Comparison of ENCODE assay signal across 14 cellular contexts in genomic region chr2:234674781-234675201, GRCh38.
DNase-seq lines count a peak whose midpoint lies in the region; TF ChIP-seq lines count a peak whose summit lies in the region.
"Had no signal": no experiment of that assay in that cellular context is flagged by ENCODE, and none has a peak within 500 bp of the region (broad histone marks: within the 10 kb centered on the region; RNA-seq: fewer than 3 reads in every experiment).

No MANE protein-coding gene starts in this region.

- peak overlapping the region; percentile 20 for H2AFZ ChIP-seq in smooth muscle cell (ENCODE audit: low read depth)
- H2AFZ ChIP-seq: parathyroid adenoma had no signal

- CTCF ChIA-PET in activated CD4-positive, alpha-beta memory T cell treated with anti-CD3 and anti-CD28 coated beads, Interleukin-2, amount 10 ng/mL, durations not matched to agents 7 days and 5 days (lab: Charles Lee): interaction anchor here (0.7 kb wide), 1 partner anchor 650 kb away, joined by 4 read pairs; no protein-coding TSS in a partner anchor

- H3K27ac ChIP-seq in VCaP (peak overlapping the region; percentile 86), smooth muscle cell (ENCODE audit: low read depth) (peak overlapping the region; percentile 72)
- H3K27ac ChIP-seq: colonic mucosa, parathyroid adenoma had no signal

- H3K4me3 ChIP-seq in foreskin fibroblast (ENCODE audit: low read depth in 1 of 2, low read length in 2 of 2) (no peak overlapping the region), smooth muscle cell (no peak overlapping the region)
- H3K4me3 ChIP-seq: colonic mucosa had no signal

- H3K27me3 Mint-ChIP-seq in activated CD4-positive, alpha-beta memory T cell treated with anti-CD3 and anti-CD28 coated beads, Interleukin-2, amount 10 ng/mL, durations not matched to agents 7 days and 5 days: peaks cover 4% of the 10 kb centered on the region
- H3K27me3 Mint-ChIP-seq in T-helper 2 cell treated with Interferon-gamma antibody and Interleukin-4, amounts not matched to agents 5 μg/mL and 100 μg/mL, for 36 hours (ENCODE audit: low read depth): no peaks in the 10 kb centered on the region
- H3K27me3 Mint-ChIP-seq: activated CD4-positive, alpha-beta T cell treated with anti-CD3 and anti-CD28 coated beads for 36 hours; stimulated activated naive CD8-positive, alpha-beta T cell treated with anti-CD3 and anti-CD28 coated beads, Interleukin-15, Interleukin-2, amounts not matched to agents 100 ng/mL and 50 ng/mL, for 24 hours had no signal

- no peak overlapping the region for H3K4me3 Mint-ChIP-seq in activated CD4-positive, alpha-beta memory T cell treated with anti-CD3 and anti-CD28 coated beads, Interleukin-2, amount 10 ng/mL, durations not matched to agents 7 days and 5 days
- H3K4me3 Mint-ChIP-seq in T-helper 2 cell treated with Interferon-gamma antibody and Interleukin-4, amounts not matched to agents 5 μg/mL and 100 μg/mL, for 36 hours: no peak overlapping the region
- H3K4me3 Mint-ChIP-seq: activated CD4-positive, alpha-beta T cell treated with anti-CD3 and anti-CD28 coated beads for 36 hours; stimulated activated naive CD8-positive, alpha-beta T cell treated with anti-CD3 and anti-CD28 coated beads, Interleukin-15, Interleukin-2, amounts not matched to agents 100 ng/mL and 50 ng/mL, for 24 hours had no signal

- no peaks in the 10 kb centered on the region for H3K9me3 Mint-ChIP-seq in activated CD4-positive, alpha-beta memory T cell treated with anti-CD3 and anti-CD28 coated beads, Interleukin-2, amount 10 ng/mL, durations not matched to agents 7 days and 5 days
- H3K9me3 Mint-ChIP-seq in T-helper 2 cell treated with Interferon-gamma antibody and Interleukin-4, amounts not matched to agents 5 μg/mL and 100 μg/mL, for 36 hours: no peaks in the 10 kb centered on the region
- H3K9me3 Mint-ChIP-seq: stimulated activated naive CD8-positive, alpha-beta T cell treated with anti-CD3 and anti-CD28 coated beads, Interleukin-15, Interleukin-2, amounts not matched to agents 100 ng/mL and 50 ng/mL, for 24 hours had no signal

- no peaks in the 10 kb centered on the region for H3K4me1 Mint-ChIP-seq in activated CD4-positive, alpha-beta memory T cell treated with anti-CD3 and anti-CD28 coated beads, Interleukin-2, amount 10 ng/mL, durations not matched to agents 7 days and 5 days
- no peaks in the 10 kb centered on the region for H3K4me1 Mint-ChIP-seq in T-helper 2 cell treated with Interferon-gamma antibody and Interleukin-4, amounts not matched to agents 5 μg/mL and 100 μg/mL, for 36 hours (ENCODE audit: low read depth)
- H3K4me1 Mint-ChIP-seq: activated CD4-positive, alpha-beta T cell treated with anti-CD3 and anti-CD28 coated beads for 36 hours had no signal

- H3F3A ChIP-seq in smooth muscle cell (ENCODE audit: low read depth): peaks cover 13% of the 10 kb centered on the region

- DNase-seq in H4 (ENCODE audit: low spot score) (peak; percentile 58), foreskin fibroblast (peak; percentile 50 to 61), smooth muscle cell (lab: John Stamatoyannopoulos, UW; ENCODE audit: unreplicated experiment) (no peak), HUDEP-2 (lab: John Stamatoyannopoulos, UW; ENCODE audit: unreplicated experiment in 76 of 76) (no peak)
- DNase-seq in activated CD4-positive, alpha-beta memory T cell treated with anti-CD3 and anti-CD28 coated beads, Interleukin-2, amount 10 ng/mL, durations not matched to agents 7 days and 5 days: no peak
- no peak for DNase-seq in T-helper 2 cell treated with Interferon-gamma antibody and Interleukin-4, amounts not matched to agents 5 μg/mL and 100 μg/mL, for 36 hours (ENCODE audit: low spot score)
- DNase-seq: activated CD4-positive, alpha-beta T cell treated with anti-CD3 and anti-CD28 coated beads for 36 hours; colonic mucosa; MV-4-11; NCI-H510A; stimulated activated CD4-positive, alpha-beta T cell treated with anti-CD3 and anti-CD28 coated beads, Interleukin-2, amount 100 ng/mL, for 48 hours had no signal

- H3K4me1 ChIP-seq in smooth muscle cell (ENCODE audit: low read depth): peaks cover 49% of the 10 kb centered on the region
- H3K4me1 ChIP-seq: colonic mucosa, parathyroid adenoma had no signal

- H3K9ac ChIP-seq in smooth muscle cell (ENCODE audit: low read depth): peak overlapping the region; percentile 19
- H3K9ac ChIP-seq: parathyroid adenoma had no signal

- H4K20me1 ChIP-seq in smooth muscle cell (ENCODE audit: low read depth): no peaks in the 10 kb centered on the region

- no peaks in the 10 kb centered on the region for H3K27me3 ChIP-seq in smooth muscle cell (ENCODE audit: low read depth)
- H3K27me3 ChIP-seq: colonic mucosa had no signal

- no peaks in the 10 kb centered on the region for H3K36me3 ChIP-seq in smooth muscle cell (ENCODE audit: low read depth)
- H3K36me3 ChIP-seq: colonic mucosa had no signal

- no peaks in the 10 kb centered on the region for H3K79me2 ChIP-seq in smooth muscle cell (ENCODE audit: low read depth)
- H3K79me2 ChIP-seq: parathyroid adenoma had no signal

- no peaks in the 10 kb centered on the region for H3K9me3 ChIP-seq in smooth muscle cell (replicated peaks; ENCODE audit: low read depth)
- H3K9me3 ChIP-seq: colonic mucosa had no signal

- peak overlapping the region; percentile 22 for H3K4me2 ChIP-seq in smooth muscle cell

- WGBS in smooth muscle cell (ENCODE audit: low lambda C conversion rate): 3% methylated on average over 3 of the region's 3 CpGs

- POLR2A ChIA-PET in activated CD4-positive, alpha-beta memory T cell treated with anti-CD3 and anti-CD28 coated beads, Interleukin-2, amount 10 ng/mL, durations not matched to agents 7 days and 5 days (lab: Charles Lee): no interaction called here

- TF ChIP-seq CTCF in VCaP (conservative IDR thresholded peaks at IDR 0.05): no peak
- no peak for TF ChIP-seq CTCF in foreskin fibroblast (IDR thresholded peaks at IDR 0.05; ENCODE audit: low read depth, low read length)
- TF ChIP-seq CTCF in smooth muscle cell (IDR thresholded peaks at IDR 0.05; ENCODE audit: borderline replicate concordance, insufficient read depth, poor library complexity, severe bottlenecking): no peak

- no peak overlapping the region for H3K27ac Mint-ChIP-seq in activated CD4-positive, alpha-beta memory T cell treated with anti-CD3 and anti-CD28 coated beads, Interleukin-2, amount 10 ng/mL, durations not matched to agents 7 days and 5 days
- H3K27ac Mint-ChIP-seq in T-helper 2 cell treated with Interferon-gamma antibody and Interleukin-4, amounts not matched to agents 5 μg/mL and 100 μg/mL, for 36 hours: no peak overlapping the region
- H3K27ac Mint-ChIP-seq: activated CD4-positive, alpha-beta T cell treated with anti-CD3 and anti-CD28 coated beads for 36 hours; stimulated activated naive CD8-positive, alpha-beta T cell treated with anti-CD3 and anti-CD28 coated beads, Interleukin-15, Interleukin-2, amounts not matched to agents 100 ng/mL and 50 ng/mL, for 24 hours had no signal

- H3K36me3 Mint-ChIP-seq in activated CD4-positive, alpha-beta memory T cell treated with anti-CD3 and anti-CD28 coated beads, Interleukin-2, amount 10 ng/mL, durations not matched to agents 7 days and 5 days (ENCODE audit: low read depth): no peaks in the 10 kb centered on the region
- no peaks in the 10 kb centered on the region for H3K36me3 Mint-ChIP-seq in T-helper 2 cell treated with Interferon-gamma antibody and Interleukin-4, amounts not matched to agents 5 μg/mL and 100 μg/mL, for 36 hours (ENCODE audit: low read depth)

Comparison
In these comparisons a context has a peak if more than half of its experiments do, and no peak if none do; other contexts are left out.
1. DNase-seq: peak in H4 (single experiment) and foreskin fibroblast (2 of 2); none in smooth muscle cell (single experiment), activated CD4-positive, alpha-beta memory T cell treated with anti-CD3 and anti-CD28 coated beads, Interleukin-2, amount 10 ng/mL, durations not matched to agents 7 days and 5 days (single experiment), HUDEP-2 (0 of 76) and T-helper 2 cell treated with Interferon-gamma antibody and Interleukin-4, amounts not matched to agents 5 μg/mL and 100 μg/mL, for 36 hours (single experiment).